Comparison of ENCODE assay signal across 30 cellular contexts in genomic region chr7:134594877-134595276, GRCh38. TPM values are rescaled to one million over a fixed set of nuclear protein-coding genes. Genes with fewer than 3 reads are reported as not detected.
DNase-seq lines count a peak whose midpoint lies in the region; ATAC-seq, FAIRE-seq and TF ChIP-seq lines count a peak whose summit lies in the region.
"Had no signal": no experiment of that assay in that cellular context is flagged by ENCODE, and none has a peak within 500 bp of the region (broad histone marks: within the 10 kb centered on the region; RNA-seq: fewer than 3 reads in every experiment).

No MANE protein-coding gene starts in this region.

- no peak for DNase-seq in A549 (ENCODE audit: low read depth in 1 of 2, low spot score in 1 of 2)
- DNase-seq in IMR-90 = no peak
- DNase-seq in dorsolateral prefrontal cortex = no peak
- DNase-seq in osteocyte (ENCODE audit: extremely low spot score, unreplicated experiment) = no peak
- DNase-seq in activated CD4-positive, alpha-beta memory T cell treated with anti-CD3 and anti-CD28 coated beads, Interleukin-2, amount 10 ng/mL, durations not matched to agents 7 days and 5 days = no peak
- no peak for DNase-seq in activated CD4-positive, alpha-beta T cell treated with anti-CD3 and anti-CD28 coated beads for 48 hours
- DNase-seq: activated B cell treated with CpG ODN at 0.5 μM for 24 hours; activated CD4-positive, alpha-beta T cell treated with anti-CD3 and anti-CD28 coated beads, Interleukin-2, amount 50 U/mL, for 4 hours; activated CD8-positive, alpha-beta memory T cell treated with anti-CD3 and anti-CD28 coated beads, Interleukin-2, amount 50 U/mL, for 4 hours; cerebellar nuclear complex; erythroblast; foreskin melanocyte; HCEC 1CT; hypothalamus; lower lobe of right lung; NCI-H1092; NCI-H187 treated with DMSO at 0.1 percent for 48 hours; uterus had no signal

- H3K27me3 ChIP-seq in IMR-90 (ENCODE audit: control insufficient read depth, insufficient read depth, low read length) (no peaks in the 10 kb centered on the region), dorsolateral prefrontal cortex (no peaks in the 10 kb centered on the region)
- H3K27me3 ChIP-seq: uterus had no signal

- H3K36me3 ChIP-seq in IMR-90 (ENCODE audit: control insufficient read depth, insufficient read depth, low read length) = no peaks in the 10 kb centered on the region
- H3K36me3 ChIP-seq: lower lobe of right lung, uterus had no signal

- peak overlapping the region; percentile 61; the same call in 1 of the 2 replicates for H2BK120ac ChIP-seq in IMR-90 (ENCODE audit: low read depth, low read length)

- peak overlapping the region; percentile 90; the same call in 1 of the 2 replicates for H2AK5ac ChIP-seq in IMR-90 (ENCODE audit: low read depth, low read length)

- no peaks in the 10 kb centered on the region for H3K79me1 ChIP-seq in IMR-90 (ENCODE audit: low read depth in 1 of 2, low read length in 2 of 2)

- no peak overlapping the region for H3K14ac ChIP-seq in IMR-90 (replicated peaks; ENCODE audit: low read depth, low read length)

- FAIRE-seq in A549 (lab: Jason Lieb, UNC) = no peak
- FAIRE-seq: GM12878, islet of Langerhans had no signal

- 29% methylated on average over 1 of the region's 1 CpG for WGBS in A549 (ENCODE audit: missing lambda C conversion rate)
- no CpG with 5 or more reads among the region's 1 CpG for WGBS in IMR-90 (ENCODE audit: extremely low coverage in 2 of 2, insufficient read length in 1 of 2), 2 experiments

- H3K4me1 ChIP-seq in A549 (peaks cover 33% of the 10 kb centered on the region), IMR-90 (ENCODE audit: control insufficient read depth, insufficient read depth, low read length) (peaks cover 10% of the 10 kb centered on the region)
- H3K4me1 ChIP-seq: lower lobe of right lung had no signal

- no peaks in the 10 kb centered on the region for H3K36me3 Mint-ChIP-seq in osteocyte (ENCODE audit: unreplicated experiment)
- peaks cover 5% of the 10 kb centered on the region for H3K36me3 Mint-ChIP-seq in activated CD4-positive, alpha-beta memory T cell treated with anti-CD3 and anti-CD28 coated beads, Interleukin-2, amount 10 ng/mL, durations not matched to agents 7 days and 5 days (ENCODE audit: low read depth)

- peak overlapping the region; percentile 87 for H3K27ac Mint-ChIP-seq in osteocyte (ENCODE audit: unreplicated experiment)
- no peak overlapping the region for H3K27ac Mint-ChIP-seq in activated CD4-positive, alpha-beta memory T cell treated with anti-CD3 and anti-CD28 coated beads, Interleukin-2, amount 10 ng/mL, durations not matched to agents 7 days and 5 days
- H3K27ac Mint-ChIP-seq: activated B cell treated with CpG ODN at 0.5 μM for 24 hours; activated naive CD8-positive, alpha-beta T cell; progenitor cell of endocrine pancreas had no signal

- TF ChIP-seq EP300 in A549 (IDR thresholded peaks at IDR 0.05) = no peak

- H3K4me3 ChIP-seq in A549 (no peak overlapping the region), IMR-90 (ENCODE audit: insufficient read depth, low read depth, low read length) (no peak overlapping the region), dorsolateral prefrontal cortex (no peak overlapping the region)
- H3K4me3 ChIP-seq: GM12878, lower lobe of right lung, skin epidermis, uterus had no signal

- H3K4ac ChIP-seq in IMR-90 (ENCODE audit: low read depth, low read length) = peak overlapping the region; percentile 94; the same call in 1 of the 2 replicates

- no peak overlapping the region for H4K91ac ChIP-seq in IMR-90 (ENCODE audit: insufficient read depth, low read depth, low read length)

- H4K20me1 ChIP-seq in IMR-90 (ENCODE audit: insufficient read depth, low read length) = no peaks in the 10 kb centered on the region

- TF ChIP-seq POLR2A in A549 (IDR thresholded peaks at IDR 0.05; ENCODE audit: low read length) (no peak), IMR-90 (IDR thresholded peaks at IDR 0.05; ENCODE audit: low read depth, low read length) (no peak)

- intact Hi-C loops in IMR-90 (cut with micrococcal nuclease) = no loop called here
- intact Hi-C loops in dorsolateral prefrontal cortex (cut with DNase I) = no loop called here

- no peak for TF ChIP-seq RAD21 in A549 (conservative IDR thresholded peaks at IDR 0.05 in 1 of 2, IDR thresholded peaks at IDR 0.05 in 1 of 2)
- no peak for TF ChIP-seq RAD21 in IMR-90 (IDR thresholded peaks at IDR 0.05; ENCODE audit: low read length)

- no peaks in the 10 kb centered on the region for H3K9me1 ChIP-seq in IMR-90 (ENCODE audit: insufficient read depth, low read length)

- CTCF ChIA-PET in A549 (lab: Yijun Ruan, JAX) = interaction anchor here (1.3 to 1.8 kb wide), 3 partner anchors 25 to 162 kb away, joined by 3 to 8 read pairs (median 3); partner anchors contain the start of gene AKR1B1
- CTCF ChIA-PET in IMR-90 (lab: Yijun Ruan, JAX) = no interaction called here
- CTCF ChIA-PET in activated CD4-positive, alpha-beta memory T cell treated with anti-CD3 and anti-CD28 coated beads, Interleukin-2, amount 10 ng/mL, durations not matched to agents 7 days and 5 days (lab: Charles Lee) = no interaction called here

- H4K5ac ChIP-seq in IMR-90 (ENCODE audit: low read depth, low read length) = peak overlapping the region; percentile 49

- no peak overlapping the region for H2AFZ ChIP-seq in IMR-90 (replicated peaks; ENCODE audit: low read length, poor library complexity)

- H3K9me3 Mint-ChIP-seq in osteocyte (ENCODE audit: unreplicated experiment) = peaks cover 12% of the 10 kb centered on the region
- H3K9me3 Mint-ChIP-seq in activated CD4-positive, alpha-beta memory T cell treated with anti-CD3 and anti-CD28 coated beads, Interleukin-2, amount 10 ng/mL, durations not matched to agents 7 days and 5 days = peaks cover 4% of the 10 kb centered on the region

- no peak overlapping the region for H3K56ac ChIP-seq in IMR-90 (ENCODE audit: extremely low read depth, insufficient read depth, low read length)

- H3K4me3 Mint-ChIP-seq in osteocyte (ENCODE audit: unreplicated experiment) = no peak overlapping the region
- H3K4me3 Mint-ChIP-seq in activated CD4-positive, alpha-beta memory T cell treated with anti-CD3 and anti-CD28 coated beads, Interleukin-2, amount 10 ng/mL, durations not matched to agents 7 days and 5 days = no peak overlapping the region
- H3K4me3 Mint-ChIP-seq: activated B cell treated with CpG ODN at 0.5 μM for 24 hours; activated naive CD8-positive, alpha-beta T cell; CD14-positive monocyte; neural crest cell had no signal

- no peak for TF ChIP-seq CTCF in A549 (IDR thresholded peaks at IDR 0.05)
- no peak for TF ChIP-seq CTCF in IMR-90 (conservative IDR thresholded peaks at IDR 0.05; ENCODE audit: low read depth, low read length)
- TF ChIP-seq CTCF in dorsolateral prefrontal cortex (IDR thresholded peaks at IDR 0.05 in 54 of 56, conservative IDR thresholded peaks at IDR 0.05 in 2 of 56; ENCODE audit: low read depth in 1 of 56, partially characterized antibody in 56 of 56) = no peak
- TF ChIP-seq CTCF in osteocyte (IDR thresholded peaks at IDR 0.05) = no peak

- no peak overlapping the region for H2BK20ac ChIP-seq in IMR-90 (ENCODE audit: low read depth, low read length)

- no TSS peak for BruUV-seq in IMR-90 (replicated peaks; lab: Mats Ljungman, UMichigan)

- H3K4me2 ChIP-seq in A549 (peak overlapping the region; percentile 45), IMR-90 (ENCODE audit: low read depth, low read length) (no peak overlapping the region)

- POLR2A ChIA-PET in A549 (lab: Yijun Ruan, JAX) (no interaction called here), IMR-90 (lab: Charles Lee; ENCODE audit: unreplicated experiment) (no interaction called here)
- POLR2A ChIA-PET in activated CD4-positive, alpha-beta memory T cell treated with anti-CD3 and anti-CD28 coated beads, Interleukin-2, amount 10 ng/mL, durations not matched to agents 7 days and 5 days (lab: Charles Lee) = no interaction called here

- H3K9me3 ChIP-seq in A549 = peaks cover 65% of the 10 kb centered on the region
- peaks cover 2% of the 10 kb centered on the region; the same call in 1 of the 2 replicates for H3K9me3 ChIP-seq in IMR-90 (ENCODE audit: control insufficient read depth, insufficient read depth, low read length)
- H3K9me3 ChIP-seq: uterus had no signal

- peak overlapping the region; percentile 99 for H2BK5ac ChIP-seq in IMR-90 (ENCODE audit: low read depth, low read length, poor library complexity, severe bottlenecking)

- in situ Hi-C loops in IMR-90 (cut with MboI; ENCODE audit: low sequenced_read_pairs) = no loop called here

- peak overlapping the region; percentile 87 to 90 for H3K27ac ChIP-seq in A549
- peak overlapping the region; percentile 97; the same call in 1 of the 2 replicates for H3K27ac ChIP-seq in IMR-90 (ENCODE audit: insufficient read depth, low read length)
- H3K27ac ChIP-seq in dorsolateral prefrontal cortex = peak overlapping the region in 57 of 59 donors; percentile 23 to 98 (median 94)
- H3K27ac ChIP-seq: HL-60 had no signal

- H3K9ac ChIP-seq in IMR-90 (ENCODE audit: low read depth, low read length) = no peak overlapping the region

- H3K18ac ChIP-seq in IMR-90 (ENCODE audit: low read depth, low read length) = peak overlapping the region; percentile 94

- H3K27me3 Mint-ChIP-seq in osteocyte (ENCODE audit: unreplicated experiment) = peaks cover 17% of the 10 kb centered on the region
- H3K27me3 Mint-ChIP-seq in activated CD4-positive, alpha-beta memory T cell treated with anti-CD3 and anti-CD28 coated beads, Interleukin-2, amount 10 ng/mL, durations not matched to agents 7 days and 5 days = peaks cover 11% of the 10 kb centered on the region
- H3K27me3 Mint-ChIP-seq: activated B cell treated with CpG ODN at 0.5 μM for 24 hours, progenitor cell of endocrine pancreas had no signal

- dilution Hi-C loops in IMR-90 (cut with HindIII; ENCODE audit: low sequenced_read_pairs, unreplicated experiment) = no loop called here

- H2BK15ac ChIP-seq in IMR-90 (ENCODE audit: low read depth, low read length) = peak overlapping the region; percentile 74; the same call in 1 of the 3 replicates

- H3K23ac ChIP-seq in IMR-90 (ENCODE audit: low read depth, low read length) = no peak overlapping the region

- peak overlapping the region in 1 of 2 experiments; percentile 80; a peak in 2 of 4 replicates for H4K8ac ChIP-seq in IMR-90 (ENCODE audit: low read depth in 2 of 2, low read length in 2 of 2)

- ATAC-seq in A549 (no peak), IMR-90 (ENCODE audit: low read depth) (no peak), HG02571 (IDR thresholded peaks at IDR 0.05; ENCODE audit: unreplicated experiment) (no peak), HG03565 (IDR thresholded peaks at IDR 0.05; ENCODE audit: unreplicated experiment) (no peak)
- ATAC-seq: GM12878, lower lobe of right lung, SK-N-SH treated with all-trans-retinoic acid at 6 μM for 48 hours had no signal

- H3K4me1 Mint-ChIP-seq in osteocyte (ENCODE audit: unreplicated experiment) = peaks cover 10% of the 10 kb centered on the region
- H3K4me1 Mint-ChIP-seq in activated CD4-positive, alpha-beta memory T cell treated with anti-CD3 and anti-CD28 coated beads, Interleukin-2, amount 10 ng/mL, durations not matched to agents 7 days and 5 days = no peaks in the 10 kb centered on the region
- H3K4me1 Mint-ChIP-seq: activated B cell treated with CpG ODN at 0.5 μM for 24 hours had no signal

- no peak overlapping the region for H2AK9ac ChIP-seq in IMR-90 (replicated peaks; ENCODE audit: low read depth, low read length, poor library complexity)

RNA-seq across cellular contexts. Expression of gene AKR1B15, which starts 46.0 kb away (rescaled TPM):
- polyA plus RNA-seq in A549 (2011; rRNA removed) (17.9 and 19.9 TPM in 2 replicates), A549 (2017; fragmentation: RNase III; extraction: RNeasy Plus Mini Kit Qiagen cat#74134 plus additional on column Dnase treatment) (22.0 to 26.7 TPM (median 24.7 TPM) in 3 replicates), IMR-90 (2012; rRNA removed) (not detected in 2 replicates)
- 2.1 and 2.3 TPM in 2 replicates for polyA plus RNA-seq in A549 (2012; cell fraction: cytosol; rRNA removed)
- 1.6 and 3.6 TPM in 2 replicates for polyA plus RNA-seq in A549 (2012; cell fraction: nucleus; rRNA removed)
- polyA minus RNA-seq in A549 (2011; rRNA and poly(A)+ RNA removed) = 12.8 and 12.9 TPM in 2 replicates
- total RNA-seq in IMR-90 (2012; rRNA removed) (not detected in 2 replicates), dorsolateral prefrontal cortex (not detected), osteocyte (not detected in 2 replicates)
- polyA plus RNA-seq in IMR-90 (2012; cell fraction: cytosol; rRNA removed) = not detected in 2 replicates
- polyA plus RNA-seq in IMR-90 (2012; cell fraction: nucleus; rRNA removed; ENCODE audit: low replicate concordance) = not detected in 2 replicates
- not detected for total RNA-seq in activated CD4-positive, alpha-beta memory T cell treated with anti-CD3 and anti-CD28 coated beads, Interleukin-2, amount 10 ng/mL, durations not matched to agents 7 days and 5 days
- total RNA-seq: activated B cell treated with CpG ODN at 0.5 μM for 24 hours, Daoy, GM12878, lower lobe of right lung, neural crest cell, progenitor cell of endocrine pancreas, uterus had no signal
- polyA plus RNA-seq: CD14-positive monocyte had no signal

RNA-seq across cellular contexts. Expression of gene BPGM, which starts 51.8 kb away (rescaled TPM):
- polyA plus RNA-seq in A549 (2011; rRNA removed) (21.2 and 28.3 TPM in 2 replicates), A549 (2017; fragmentation: RNase III; extraction: RNeasy Plus Mini Kit Qiagen cat#74134 plus additional on column Dnase treatment) (16.3 to 19.4 TPM (median 18.7 TPM) in 3 replicates), IMR-90 (2012; rRNA removed) (16.8 and 20.0 TPM in 2 replicates)
- polyA plus RNA-seq in A549 (2012; cell fraction: cytosol; rRNA removed) = 9.4 and 10.4 TPM in 2 replicates
- 1.8 and 3.2 TPM in 2 replicates for polyA plus RNA-seq in A549 (2012; cell fraction: nucleus; rRNA removed)
- 6.0 and 7.3 TPM in 2 replicates for polyA minus RNA-seq in A549 (2011; rRNA and poly(A)+ RNA removed)
- total RNA-seq in IMR-90 (2012; rRNA removed) (18.8 and 32.8 TPM in 2 replicates), dorsolateral prefrontal cortex (10 to 100 TPM; 10.1 to 26.8 (median 16.2) TPM), osteocyte (11.6 and 13.3 TPM in 2 replicates)
- polyA plus RNA-seq in IMR-90 (2012; cell fraction: cytosol; rRNA removed) = 5.1 and 9.8 TPM in 2 replicates
- 1.6 and 14.7 TPM in 2 replicates for polyA plus RNA-seq in IMR-90 (2012; cell fraction: nucleus; rRNA removed; ENCODE audit: low replicate concordance)
- total RNA-seq in activated CD4-positive, alpha-beta memory T cell treated with anti-CD3 and anti-CD28 coated beads, Interleukin-2, amount 10 ng/mL, durations not matched to agents 7 days and 5 days = 10 to 100 TPM; 27.3 to 29.3 TPM
